In the genomic region with DNA sequence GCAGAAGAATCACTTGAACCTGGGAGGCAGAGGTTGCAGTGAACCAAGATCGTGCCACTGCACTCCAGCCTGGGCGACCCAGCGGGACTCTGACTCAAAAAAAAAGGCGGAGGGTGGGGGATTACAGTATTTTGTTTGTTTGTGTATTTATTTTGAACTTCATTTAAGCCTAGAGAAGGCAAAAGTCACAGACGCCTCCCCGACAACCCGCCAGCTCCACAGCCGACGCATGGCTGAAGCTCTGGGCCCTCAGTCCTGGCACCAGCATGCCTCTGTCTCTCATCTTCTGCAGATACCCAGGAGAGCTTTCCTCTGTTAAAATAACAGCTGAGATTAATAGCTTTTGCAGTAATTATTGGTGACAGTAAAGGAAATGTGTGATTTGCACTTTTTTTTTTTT, we compare ENCODE assay signal across 23 cellular contexts.
"Had no signal": no experiment of that assay in that cellular context is flagged by ENCODE, and none has a peak within 500 bp of the region (broad histone marks: within the 10 kb centered on the region; RNA-seq: fewer than 3 reads in every experiment).

No MANE protein-coding gene starts in this region.

- H3K9me3 ChIP-seq: colonic mucosa, esophagus muscularis mucosa, esophagus squamous epithelium, gastrocnemius medialis, gastroesophageal sphincter, heart left ventricle, heart right ventricle had no signal

- H3K4me1 ChIP-seq: colonic mucosa, esophagus muscularis mucosa, esophagus squamous epithelium, foreskin keratinocyte, gastrocnemius medialis, gastroesophageal sphincter, heart left ventricle, heart right ventricle had no signal

- H3K27me3 ChIP-seq: colonic mucosa, foreskin keratinocyte had no signal

- H3K27ac ChIP-seq: colonic mucosa, coronary artery, dorsolateral prefrontal cortex, epithelial cell of prostate, esophagus muscularis mucosa, esophagus squamous epithelium, foreskin keratinocyte, gastrocnemius medialis, gastroesophageal sphincter, heart left ventricle, heart right ventricle had no signal

- H3K4me3 Mint-ChIP-seq: dendritic cell treated with granulocyte-macrophage colony-stimulating factor and Interleukin-4, amounts not matched to agents 40 ng/mL and 50 ng/mL, for 4 days; effector memory CD8-positive, alpha-beta T cell had no signal

- H3K4me3 ChIP-seq: colonic mucosa, coronary artery, dorsolateral prefrontal cortex, esophagus muscularis mucosa, esophagus squamous epithelium, gastrocnemius medialis, gastroesophageal sphincter, heart left ventricle, heart right ventricle had no signal

- DNase-seq: colonic mucosa; cortex of kidney; dermis blood vessel endothelial cell; dorsolateral prefrontal cortex; effector CD4-positive, alpha-beta T cell; effector CD8-positive, alpha-beta T cell; effector memory CD4-positive, alpha-beta T cell; effector memory CD8-positive, alpha-beta T cell; erythroblast; esophagus squamous epithelium; foreskin fibroblast; foreskin keratinocyte; foreskin melanocyte; gastrocnemius medialis; glutamatergic neuron; heart left ventricle; heart right ventricle had no signal

- H3K9me3 Mint-ChIP-seq: dendritic cell treated with granulocyte-macrophage colony-stimulating factor and Interleukin-4, amounts not matched to agents 40 ng/mL and 50 ng/mL, for 4 days; effector memory CD8-positive, alpha-beta T cell had no signal

- ATAC-seq: effector memory CD8-positive, alpha-beta T cell; esophagus mucosa; foreskin keratinocyte; gastrocnemius medialis; gastroesophageal sphincter; heart left ventricle; heart right ventricle had no signal

- H3K36me3 ChIP-seq: colonic mucosa, esophagus muscularis mucosa, esophagus squamous epithelium, gastrocnemius medialis, gastroesophageal sphincter, heart left ventricle, heart right ventricle had no signal

- H3K27ac Mint-ChIP-seq: dendritic cell treated with granulocyte-macrophage colony-stimulating factor and Interleukin-4, amounts not matched to agents 40 ng/mL and 50 ng/mL, for 4 days; effector memory CD8-positive, alpha-beta T cell had no signal
